1 cellular context compared by ENCODE assay signal in genomic region chr2:161102770-161103450, GRCh38.
TF ChIP-seq lines count a peak whose summit lies in the region.

No MANE protein-coding gene starts in this region.

TF ChIP-seq in GM12878, 131 proteins besides CTCF, POLR2A, EP300 and RAD21 (continued from another document):
- TF ChIP-seq, protein P1, sequence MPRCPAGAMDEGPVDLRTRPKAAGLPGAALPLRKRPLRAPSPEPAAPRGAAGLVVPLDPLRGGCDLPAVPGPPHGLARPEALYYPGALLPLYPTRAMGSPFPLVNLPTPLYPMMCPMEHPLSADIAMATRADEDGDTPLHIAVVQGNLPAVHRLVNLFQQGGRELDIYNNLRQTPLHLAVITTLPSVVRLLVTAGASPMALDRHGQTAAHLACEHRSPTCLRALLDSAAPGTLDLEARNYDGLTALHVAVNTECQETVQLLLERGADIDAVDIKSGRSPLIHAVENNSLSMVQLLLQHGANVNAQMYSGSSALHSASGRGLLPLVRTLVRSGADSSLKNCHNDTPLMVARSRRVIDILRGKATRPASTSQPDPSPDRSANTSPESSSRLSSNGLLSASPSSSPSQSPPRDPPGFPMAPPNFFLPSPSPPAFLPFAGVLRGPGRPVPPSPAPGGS (IDR thresholded peaks at IDR 0.05; ENCODE audit: borderline replicate concordance, insufficient read depth, low read depth, low read length, poor library complexity, severe bottlenecking) = no peak
- TF ChIP-seq SP1 (IDR thresholded peaks at IDR 0.05; ENCODE audit: low read depth, low read length) (no peak), SMC3 (IDR thresholded peaks at IDR 0.05; ENCODE audit: borderline replicate concordance, low read length) (no peak), HDAC2 (IDR thresholded peaks at IDR 0.05) (no peak), SPI1 (IDR thresholded peaks at IDR 0.05; ENCODE audit: borderline replicate concordance, insufficient read depth, low read depth, low read length) (no peak), CREM (IDR thresholded peaks at IDR 0.05; ENCODE audit: low read depth) (no peak), EED (IDR thresholded peaks at IDR 0.05; ENCODE audit: low read depth) (no peak), MLLT1 (IDR thresholded peaks at IDR 0.05) (no peak), ZNF274 (IDR thresholded peaks at IDR 0.05; ENCODE audit: insufficient read depth, insufficient read length) (no peak), POU2F2 (IDR thresholded peaks at IDR 0.05; ENCODE audit: borderline replicate concordance, low read depth, low read length) (no peak), MEF2B (IDR thresholded peaks at IDR 0.05; ENCODE audit: partially characterized antibody, poor library complexity, severe bottlenecking) (no peak), JUND (IDR thresholded peaks at IDR 0.05; ENCODE audit: low read depth, low read length) (no peak), ZSCAN29 (IDR thresholded peaks at IDR 0.05) (no peak), CUX1 (IDR thresholded peaks at IDR 0.05; ENCODE audit: insufficient replicate concordance, low read depth, low read length) (no peak)
- TF ChIP-seq, protein P2, sequence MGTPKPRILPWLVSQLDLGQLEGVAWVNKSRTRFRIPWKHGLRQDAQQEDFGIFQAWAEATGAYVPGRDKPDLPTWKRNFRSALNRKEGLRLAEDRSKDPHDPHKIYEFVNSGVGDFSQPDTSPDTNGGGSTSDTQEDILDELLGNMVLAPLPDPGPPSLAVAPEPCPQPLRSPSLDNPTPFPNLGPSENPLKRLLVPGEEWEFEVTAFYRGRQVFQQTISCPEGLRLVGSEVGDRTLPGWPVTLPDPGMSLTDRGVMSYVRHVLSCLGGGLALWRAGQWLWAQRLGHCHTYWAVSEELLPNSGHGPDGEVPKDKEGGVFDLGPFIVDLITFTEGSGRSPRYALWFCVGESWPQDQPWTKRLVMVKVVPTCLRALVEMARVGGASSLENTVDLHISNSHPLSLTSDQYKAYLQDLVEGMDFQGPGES (IDR thresholded peaks at IDR 0.05) = no peak
- TF ChIP-seq, protein P3, sequence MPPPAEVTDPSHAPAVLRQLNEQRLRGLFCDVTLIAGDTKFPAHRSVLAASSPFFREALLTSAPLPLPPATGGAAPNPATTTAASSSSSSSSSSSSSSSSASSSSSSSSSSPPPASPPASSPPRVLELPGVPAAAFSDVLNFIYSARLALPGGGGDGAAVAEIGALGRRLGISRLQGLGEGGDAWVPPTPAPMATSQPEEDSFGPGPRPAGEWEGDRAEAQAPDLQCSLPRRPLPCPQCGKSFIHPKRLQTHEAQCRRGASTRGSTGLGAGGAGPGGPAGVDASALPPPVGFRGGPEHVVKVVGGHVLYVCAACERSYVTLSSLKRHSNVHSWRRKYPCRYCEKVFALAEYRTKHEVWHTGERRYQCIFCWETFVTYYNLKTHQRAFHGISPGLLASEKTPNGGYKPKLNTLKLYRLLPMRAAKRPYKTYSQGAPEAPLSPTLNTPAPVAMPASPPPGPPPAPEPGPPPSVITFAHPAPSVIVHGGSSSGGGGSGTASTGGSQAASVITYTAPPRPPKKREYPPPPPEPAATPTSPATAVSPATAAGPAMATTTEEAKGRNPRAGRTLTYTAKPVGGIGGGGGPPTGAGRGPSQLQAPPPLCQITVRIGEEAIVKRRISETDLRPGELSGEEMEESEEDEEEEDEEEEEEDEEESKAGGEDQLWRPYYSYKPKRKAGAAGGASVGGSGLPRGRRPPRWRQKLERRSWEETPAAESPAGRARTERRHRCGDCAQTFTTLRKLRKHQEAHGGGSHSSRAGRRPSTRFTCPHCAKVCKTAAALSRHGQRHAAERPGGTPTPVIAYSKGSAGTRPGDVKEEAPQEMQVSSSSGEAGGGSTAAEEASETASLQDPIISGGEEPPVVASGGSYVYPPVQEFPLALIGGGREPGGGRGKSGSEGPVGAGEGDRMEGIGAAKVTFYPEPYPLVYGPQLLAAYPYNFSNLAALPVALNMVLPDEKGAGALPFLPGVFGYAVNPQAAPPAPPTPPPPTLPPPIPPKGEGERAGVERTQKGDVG (CRISPR knock-in tag; IDR thresholded peaks at IDR 0.05) = no peak
